ENCODE assay signal across 9 cellular contexts in genomic region chr5:150142800-150143724, GRCh38. TPM values are rescaled to one million over a fixed set of nuclear protein-coding genes. Genes with fewer than 3 reads are reported as not detected.
DNase-seq lines count a peak whose midpoint lies in the region; ATAC-seq and TF ChIP-seq lines count a peak whose summit lies in the region.
"Had no signal": no experiment of that assay in that cellular context is flagged by ENCODE, and none has a peak within 500 bp of the region (broad histone marks: within the 10 kb centered on the region; RNA-seq: fewer than 3 reads in every experiment).

No MANE protein-coding gene starts in this region.

- no peaks in the 10 kb centered on the region for H3K36me3 ChIP-seq in smooth muscle cell (ENCODE audit: low read depth)

- H2AFZ ChIP-seq in smooth muscle cell (ENCODE audit: low read depth) = no peak overlapping the region

- H3K4me3 ChIP-seq in right cardiac atrium (ENCODE audit: low read length) = no peak overlapping the region
- no peak overlapping the region for H3K4me3 ChIP-seq in smooth muscle cell

- H3K9me3 Mint-ChIP-seq in WTC11 = no peaks in the 10 kb centered on the region
- H3K9me3 Mint-ChIP-seq in stimulated activated naive B cell treated with anti-CD40 and anti-IgM and Interleukin-4, amounts not matched to agents 10 μg/mL and 1 μg/mL and 100 μg/mL, for 72 hours = no peaks in the 10 kb centered on the region

- no peaks in the 10 kb centered on the region; the same call in 1 of the 2 replicates for H3K27me3 Mint-ChIP-seq in WTC11 (ENCODE audit: low read depth)
- peaks cover 0 to 4% of the 10 kb centered on the region in 2 donors for H3K27me3 Mint-ChIP-seq in stimulated activated naive B cell treated with anti-CD40 and anti-IgM and Interleukin-4, amounts not matched to agents 10 μg/mL and 1 μg/mL and 100 μg/mL, for 72 hours

- no peak overlapping the region for H3K4me3 Mint-ChIP-seq in WTC11
- no peak overlapping the region for H3K4me3 Mint-ChIP-seq in stimulated activated naive B cell treated with anti-CD40 and anti-IgM and Interleukin-4, amounts not matched to agents 10 μg/mL and 1 μg/mL and 100 μg/mL, for 72 hours

- H3F3A ChIP-seq in smooth muscle cell (ENCODE audit: low read depth) = peaks cover 37% of the 10 kb centered on the region

- peaks cover 37% of the 10 kb centered on the region for H3K4me1 ChIP-seq in right cardiac atrium (ENCODE audit: control insufficient read depth, insufficient read depth, low read length)
- peaks cover 77% of the 10 kb centered on the region for H3K4me1 ChIP-seq in smooth muscle cell (ENCODE audit: low read depth)

- TF ChIP-seq CTCF in WTC11 (IDR thresholded peaks at IDR 0.05) (no peak), smooth muscle cell (IDR thresholded peaks at IDR 0.05; ENCODE audit: borderline replicate concordance, insufficient read depth, poor library complexity, severe bottlenecking) (no peak)

- intact Hi-C loops in right cardiac atrium (cut with DNase I) = no loop called here

- peaks cover 47% of the 10 kb centered on the region for H3K79me2 ChIP-seq in smooth muscle cell (ENCODE audit: low read depth)

- ATAC-seq in WTC11 (no peak), right cardiac atrium (peak; percentile 72 to 78), HG03039 (IDR thresholded peaks at IDR 0.05; ENCODE audit: unreplicated experiment) (no peak), GM19397 (IDR thresholded peaks at IDR 0.05; ENCODE audit: unreplicated experiment) (no peak)
- ATAC-seq in stimulated activated naive B cell treated with anti-CD40 and anti-IgM and Interleukin-4, amounts not matched to agents 10 μg/mL and 1 μg/mL and 100 μg/mL, for 72 hours (replicated peaks) = no peak

- DNase-seq in HCEC 1CT = peak; percentile 95
- no peak for DNase-seq in WTC11 (ENCODE audit: low spot score)
- peak; percentile 91 to 94 (median 92) for DNase-seq in right cardiac atrium
- DNase-seq in smooth muscle cell (lab: John Stamatoyannopoulos, UW; ENCODE audit: unreplicated experiment) = peak; percentile 69
- no peak for DNase-seq in DMS153 treated with DMSO at 0.1 percent for 48 hours (lab: John Stamatoyannopoulos, UW; ENCODE audit: unreplicated experiment)
- no peak for DNase-seq in stimulated activated naive B cell treated with anti-CD40 and anti-IgM and Interleukin-4, amounts not matched to agents 10 μg/mL and 1 μg/mL and 100 μg/mL, for 72 hours

- H3K27ac ChIP-seq in right cardiac atrium (ENCODE audit: low read length) = peak overlapping the region; percentile 83
- peak overlapping the region; percentile 100 for H3K27ac ChIP-seq in smooth muscle cell (ENCODE audit: low read depth)

- H3K4me1 Mint-ChIP-seq in WTC11 = peaks cover 52% of the 10 kb centered on the region
- H3K4me1 Mint-ChIP-seq in stimulated activated naive B cell treated with anti-CD40 and anti-IgM and Interleukin-4, amounts not matched to agents 10 μg/mL and 1 μg/mL and 100 μg/mL, for 72 hours = peaks cover 18 to 32% of the 10 kb centered on the region in 2 donors

- no peaks in the 10 kb centered on the region for H3K36me3 Mint-ChIP-seq in WTC11
- peaks cover 0 to 5% of the 10 kb centered on the region in 2 donors for H3K36me3 Mint-ChIP-seq in stimulated activated naive B cell treated with anti-CD40 and anti-IgM and Interleukin-4, amounts not matched to agents 10 μg/mL and 1 μg/mL and 100 μg/mL, for 72 hours

- peak overlapping the region; percentile 76 for H3K4me2 ChIP-seq in smooth muscle cell

- H4K20me1 ChIP-seq in smooth muscle cell (ENCODE audit: low read depth) = peaks cover 23% of the 10 kb centered on the region

- H3K9me3 ChIP-seq in right cardiac atrium (ENCODE audit: control insufficient read depth, low read length) (no peaks in the 10 kb centered on the region), smooth muscle cell (replicated peaks; ENCODE audit: low read depth) (no peaks in the 10 kb centered on the region)

- no peaks in the 10 kb centered on the region for H3K27me3 ChIP-seq in right cardiac atrium (ENCODE audit: control insufficient read depth, insufficient read depth)
- no peaks in the 10 kb centered on the region for H3K27me3 ChIP-seq in smooth muscle cell (ENCODE audit: low read depth)

- CTCF ChIA-PET in WTC11 (lab: Charles Lee) = interaction anchor here (0.8 kb wide), 1 partner anchor 33 kb away, joined by 3 read pairs; no protein-coding TSS in a partner anchor

- peak overlapping the region; percentile 77 for H3K9ac ChIP-seq in smooth muscle cell (ENCODE audit: low read depth)

- POLR2A ChIA-PET in WTC11 (lab: Charles Lee) = no interaction called here

- no peak overlapping the region for H3K27ac Mint-ChIP-seq in WTC11
- H3K27ac Mint-ChIP-seq in stimulated activated naive B cell treated with anti-CD40 and anti-IgM and Interleukin-4, amounts not matched to agents 10 μg/mL and 1 μg/mL and 100 μg/mL, for 72 hours = no peak overlapping the region

- 43% methylated on average over 12 of the region's 12 CpGs for WGBS in right cardiac atrium
- WGBS in smooth muscle cell (ENCODE audit: low lambda C conversion rate) = 10% methylated on average over 12 of the region's 12 CpGs

TF ChIP-seq in WTC11, 78 proteins besides CTCF, POLR2A, EP300 and RAD21 (continues in another document):
- TF ChIP-seq ATF3 (CRISPR knock-in tag; conservative IDR thresholded peaks at IDR 0.05) (no peak), ESRRA (CRISPR knock-in tag; IDR thresholded peaks at IDR 0.05; ENCODE audit: borderline replicate concordance) (no peak), ZNF263 (CRISPR knock-in tag; IDR thresholded peaks at IDR 0.05; ENCODE audit: low read depth) (no peak), JAZF1 (CRISPR knock-in tag; IDR thresholded peaks at IDR 0.05) (no peak), PREB (CRISPR knock-in tag; IDR thresholded peaks at IDR 0.05; ENCODE audit: borderline replicate concordance) (no peak), TCF7 (CRISPR knock-in tag; IDR thresholded peaks at IDR 0.05; ENCODE audit: low read depth) (no peak), NFATC4 (CRISPR knock-in tag; IDR thresholded peaks at IDR 0.05) (no peak), GRHL2 (CRISPR knock-in tag; IDR thresholded peaks at IDR 0.05; ENCODE audit: insufficient replicate concordance, severe bottlenecking) (no peak), ATF1 (CRISPR knock-in tag; IDR thresholded peaks at IDR 0.05) (no peak), GABPB1 (CRISPR knock-in tag; IDR thresholded peaks at IDR 0.05) (peak; percentile 97)
- TF ChIP-seq, protein P1, sequence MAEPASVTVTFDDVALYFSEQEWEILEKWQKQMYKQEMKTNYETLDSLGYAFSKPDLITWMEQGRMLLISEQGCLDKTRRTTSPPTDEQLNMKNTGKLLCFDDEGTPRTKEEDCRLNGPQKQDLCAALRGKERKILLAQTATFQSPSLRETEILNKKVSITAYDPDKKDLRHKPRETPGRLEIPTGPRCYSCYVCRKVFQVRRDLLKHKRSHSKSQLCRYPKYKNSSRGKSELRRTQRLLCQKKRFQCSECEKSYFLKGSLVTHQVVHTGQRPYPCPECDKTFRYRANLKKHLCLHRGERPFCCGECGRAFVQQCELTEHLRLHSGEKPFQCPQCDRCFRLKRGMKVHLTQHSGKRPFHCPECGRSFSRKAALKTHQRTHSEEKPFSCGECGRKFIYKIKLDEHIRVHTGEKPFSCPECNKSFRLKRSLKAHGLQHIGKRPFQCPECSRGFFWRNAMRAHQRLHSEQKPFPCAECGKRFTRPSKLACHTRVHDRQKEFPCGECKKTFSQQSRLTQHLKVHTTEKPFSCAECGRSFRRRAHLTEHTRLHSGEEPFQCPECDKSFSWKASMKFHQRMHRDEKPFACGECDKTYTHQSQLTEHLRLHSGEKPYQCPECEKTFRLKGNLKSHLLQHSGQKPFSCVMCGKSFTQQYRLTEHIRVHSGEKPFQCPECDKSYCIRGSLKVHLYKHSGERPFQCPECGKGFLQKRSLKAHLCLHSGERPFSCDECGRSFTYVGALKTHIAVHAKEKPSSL (CRISPR knock-in tag; conservative IDR thresholded peaks at IDR 0.05) = no peak
- TF ChIP-seq, protein P2, sequence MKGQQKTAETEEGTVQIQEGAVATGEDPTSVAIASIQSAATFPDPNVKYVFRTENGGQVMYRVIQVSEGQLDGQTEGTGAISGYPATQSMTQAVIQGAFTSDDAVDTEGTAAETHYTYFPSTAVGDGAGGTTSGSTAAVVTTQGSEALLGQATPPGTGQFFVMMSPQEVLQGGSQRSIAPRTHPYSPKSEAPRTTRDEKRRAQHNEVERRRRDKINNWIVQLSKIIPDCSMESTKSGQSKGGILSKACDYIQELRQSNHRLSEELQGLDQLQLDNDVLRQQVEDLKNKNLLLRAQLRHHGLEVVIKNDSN (CRISPR knock-in tag; IDR thresholded peaks at IDR 0.05) = no peak

RNA-seq across cellular contexts. Expression of gene PDGFRB, which starts 12.6 kb away (rescaled TPM):
- total RNA-seq in WTC11 (2021) = 5.0 to 7.9 TPM (median 5.1 TPM) in 3 replicates
- total RNA-seq in right cardiac atrium = 10 to 100 TPM; 42.7 to 68.0 (median 46.4) TPM
- polyA plus RNA-seq in right cardiac atrium = 24.6 TPM
- total RNA-seq in smooth muscle cell = 362 and 370 TPM in 2 replicates
- 390 and 522 TPM in 2 replicates for polyA plus RNA-seq in smooth muscle cell

RNA-seq across cellular contexts. Expression of gene CDX1, which starts 23.5 kb away (rescaled TPM):
- 0.09 to 0.14 TPM (median 0.13 TPM) in 3 replicates for total RNA-seq in WTC11 (2021)
- under 1 TPM in 1 of 4 donors, not detected in 3; 0.23 TPM for total RNA-seq in right cardiac atrium
- 0.09 TPM for polyA plus RNA-seq in right cardiac atrium
- total RNA-seq in smooth muscle cell = 1.4 and 3.9 TPM in 2 replicates
- 5.0 and 8.5 TPM in 2 replicates for polyA plus RNA-seq in smooth muscle cell
- total RNA-seq: subcutaneous adipose tissue had no signal

RNA-seq across cellular contexts. Expression of gene SLC6A7, which starts 46.8 kb away (rescaled TPM):
- 0.04 TPM in 1 of 3 replicates, not detected in the others for total RNA-seq in WTC11 (2021)
- total RNA-seq in right cardiac atrium = not detected
- polyA plus RNA-seq in right cardiac atrium = not detected
- total RNA-seq in smooth muscle cell = not detected in 2 replicates
- polyA plus RNA-seq in smooth muscle cell = 0.10 TPM in 1 of 2 replicates, not detected in the other

RNA-seq across cellular contexts. Expression of gene CSF1R, which starts 56.7 kb away (rescaled TPM):
- 0.07 to 0.20 TPM (median 0.14 TPM) in 3 replicates for total RNA-seq in WTC11 (2021)
- 10 to 100 TPM; 16.5 to 31.6 (median 24.8) TPM for total RNA-seq in right cardiac atrium
- polyA plus RNA-seq in right cardiac atrium = 4.5 TPM
- 3.9 and 6.2 TPM in 2 replicates for total RNA-seq in smooth muscle cell
- polyA plus RNA-seq in smooth muscle cell = 2.2 and 12.9 TPM in 2 replicates

Comparison
In these comparisons a context has a peak if more than half of its experiments do, and no peak if none do; other contexts are left out.
1. DNase-seq: peak in HCEC 1CT (single experiment), right cardiac atrium (3 of 3) and smooth muscle cell (single experiment); none in WTC11 (single experiment), DMS153 treated with DMSO at 0.1 percent for 48 hours (single experiment) and stimulated activated naive B cell treated with anti-CD40 and anti-IgM and Interleukin-4, amounts not matched to agents 10 μg/mL and 1 μg/mL and 100 μg/mL, for 72 hours (single experiment).
2. ATAC-seq: peak in right cardiac atrium (2 of 2); none in WTC11 (single experiment), HG03039 (single experiment), GM19397 (single experiment) and stimulated activated naive B cell treated with anti-CD40 and anti-IgM and Interleukin-4, amounts not matched to agents 10 μg/mL and 1 μg/mL and 100 μg/mL, for 72 hours (0 of 2).